ENCODE assay signal across 15 cellular contexts in genomic region chr3:186382217-186382885, GRCh38. TPM values are rescaled to one million over a fixed set of nuclear protein-coding genes. Genes with fewer than 3 reads are reported as not detected.
DNase-seq lines count a peak whose midpoint lies in the region; ATAC-seq and TF ChIP-seq lines count a peak whose summit lies in the region.
"Had no signal": no experiment of that assay in that cellular context is flagged by ENCODE, and none has a peak within 500 bp of the region (broad histone marks: within the 10 kb centered on the region; RNA-seq: fewer than 3 reads in every experiment).

No MANE protein-coding gene starts in this region.

- TF ChIP-seq CTCF in right atrium auricular region (IDR thresholded peaks at IDR 0.05) = no peak
- TF ChIP-seq CTCF in liver (IDR thresholded peaks at IDR 0.05; ENCODE audit: low read depth, low read length, missing input control) = no peak
- TF ChIP-seq CTCF in upper lobe of right lung (IDR thresholded peaks at IDR 0.05) = no peak
- no peak for TF ChIP-seq CTCF in uterus (IDR thresholded peaks at IDR 0.05)

- TF ChIP-seq POLR2A in uterus (IDR thresholded peaks at IDR 0.05) = no peak

- intact Hi-C loops in cardiac septum (cut with DNase I) (loop anchor here (2.0 to 5.0 kb wide), 2 partner anchors 24 to 60 kb away; no protein-coding TSS in a partner anchor), upper lobe of right lung (cut with DNase I) (no loop called here), uterus (cut with DNase I; ENCODE audit: low total_unique reads) (no loop called here)

- DNase-seq in right atrium auricular region (ENCODE audit: low spot score) = no peak
- DNase-seq in cardiac septum (ENCODE audit: low spot score) = no peak
- peak in 2 of 3 experiments; percentile 67 to 85 for DNase-seq in NCI-H1417 (lab: John Stamatoyannopoulos, UW)
- no peak for DNase-seq in upper lobe of right lung
- no peak for DNase-seq in NCI-H1694 treated with DMSO at 0.1 percent for 48 hours (lab: John Stamatoyannopoulos, UW)
- no peak for DNase-seq in uterus
- DNase-seq: activated CD4-positive, alpha-beta T cell treated with anti-CD3 and anti-CD28 coated beads for 1 hour; activated naive CD4-positive, alpha-beta T cell treated with anti-CD3 and anti-CD28 coated beads, Interleukin-2, amount 50 U/mL, for 16 hours; COR-L47; GDM1; SHP77; T-helper 17 cell had no signal

- no peaks in the 10 kb centered on the region for H3K9me3 ChIP-seq in right atrium auricular region
- H3K9me3 ChIP-seq in liver (ENCODE audit: control insufficient read depth in 4 of 4, low read length in 3 of 4) = peaks cover 0 to 2% (median 0%) of the 10 kb centered on the region in 4 donors
- no peaks in the 10 kb centered on the region for H3K9me3 ChIP-seq in upper lobe of right lung
- no peaks in the 10 kb centered on the region for H3K9me3 ChIP-seq in uterus
- H3K9me3 ChIP-seq: prostate gland had no signal

- peaks cover 0 to 25% of the 10 kb centered on the region in 2 donors for H3K4me1 ChIP-seq in right atrium auricular region
- H3K4me1 ChIP-seq in liver (ENCODE audit: control insufficient read depth in 4 of 4, insufficient read depth in 4 of 4, low read length in 3 of 4) = peaks cover 0 to 14% (median 8%) of the 10 kb centered on the region in 4 donors
- H3K4me1 ChIP-seq in upper lobe of right lung = peaks cover 4% of the 10 kb centered on the region
- H3K4me1 ChIP-seq in uterus = no peaks in the 10 kb centered on the region
- H3K4me1 ChIP-seq: prostate gland had no signal

- peak in 1 of 2 donors; percentile 25 for TF ChIP-seq RAD21 in liver (IDR thresholded peaks at IDR 0.05)

- H3K27me3 ChIP-seq in right atrium auricular region = no peaks in the 10 kb centered on the region
- no peaks in the 10 kb centered on the region for H3K27me3 ChIP-seq in liver (ENCODE audit: control insufficient read depth in 4 of 4, insufficient read depth in 4 of 4, low read length in 3 of 4)
- no peaks in the 10 kb centered on the region for H3K27me3 ChIP-seq in upper lobe of right lung
- H3K27me3 ChIP-seq in uterus = no peaks in the 10 kb centered on the region

- no peaks in the 10 kb centered on the region for H3K36me3 ChIP-seq in right atrium auricular region
- H3K36me3 ChIP-seq in liver (ENCODE audit: control insufficient read depth in 4 of 4, insufficient read depth in 3 of 4, low read depth in 1 of 4, low read length in 3 of 4) = no peaks in the 10 kb centered on the region
- H3K36me3 ChIP-seq in upper lobe of right lung = no peaks in the 10 kb centered on the region
- no peaks in the 10 kb centered on the region for H3K36me3 ChIP-seq in uterus
- H3K36me3 ChIP-seq: prostate gland had no signal

- 44% methylated on average over 6 of the region's 6 CpGs for WGBS in liver

- peak overlapping the region; percentile 76 to 80 for H3K27ac ChIP-seq in right atrium auricular region
- peak overlapping the region; percentile 5 to 60 for H3K27ac ChIP-seq in liver (ENCODE audit: low read depth in 1 of 2, low read length in 2 of 2)
- no peak overlapping the region for H3K27ac ChIP-seq in upper lobe of right lung
- H3K27ac ChIP-seq in uterus = no peak overlapping the region

- ATAC-seq in upper lobe of right lung = peak; percentile 32
- no peak for ATAC-seq in HG03565 (IDR thresholded peaks at IDR 0.05; ENCODE audit: unreplicated experiment)
- ATAC-seq: T-helper 17 cell had no signal

- H3K4me3 ChIP-seq in right atrium auricular region (no peak overlapping the region), liver (ENCODE audit: low read depth in 1 of 3, low read length in 3 of 3) (peak overlapping the region in 1 of 3 donors; percentile 16), upper lobe of right lung (no peak overlapping the region), uterus (no peak overlapping the region)
- H3K4me3 ChIP-seq: prostate gland had no signal

- H3K9ac ChIP-seq in liver (ENCODE audit: low read depth in 1 of 2, low read length in 2 of 2) = no peak overlapping the region

TF ChIP-seq in liver, 16 proteins besides CTCF, POLR2A, EP300 and RAD21:
- TF ChIP-seq SP1 (IDR thresholded peaks at IDR 0.05) (peak; percentile 22), HNF4A (conservative IDR thresholded peaks at IDR 0.05) (peak in 1 of 2 donors; percentile 26), YY1 (IDR thresholded peaks at IDR 0.05) (no peak)

RNA-seq across cellular contexts. Expression of gene DGKG, which starts 20.3 kb away (rescaled TPM):
- total RNA-seq in right atrium auricular region = 10 to 100 TPM; 25.1 to 27.4 TPM
- total RNA-seq in cardiac septum = 48.7 TPM
- 1 to 10 TPM; 2.1 to 7.8 TPM for total RNA-seq in liver
- 1 to 10 TPM in 1 of 2 donors, under 1 TPM in 1; 0.84 to 1.2 TPM for polyA plus RNA-seq in liver
- 4.7 TPM for total RNA-seq in upper lobe of right lung
- 10 to 100 TPM in 2 of 4 donors, 1 to 10 TPM in 2; 1.9 to 10.8 (median 6.7) TPM for total RNA-seq in uterus

Comparison
In these comparisons a context has a peak if more than half of its experiments do, and no peak if none do; other contexts are left out.
1. DNase-seq: peak in NCI-H1417 (2 of 3); none in right atrium auricular region (single experiment), cardiac septum (single experiment), upper lobe of right lung (single experiment), NCI-H1694 treated with DMSO at 0.1 percent for 48 hours (single experiment) and uterus (0 of 2).
2. H3K27ac ChIP-seq: peak in right atrium auricular region (2 of 2) and liver (2 of 2); none in upper lobe of right lung (single experiment) and uterus (0 of 2).